In the genomic region with DNA sequence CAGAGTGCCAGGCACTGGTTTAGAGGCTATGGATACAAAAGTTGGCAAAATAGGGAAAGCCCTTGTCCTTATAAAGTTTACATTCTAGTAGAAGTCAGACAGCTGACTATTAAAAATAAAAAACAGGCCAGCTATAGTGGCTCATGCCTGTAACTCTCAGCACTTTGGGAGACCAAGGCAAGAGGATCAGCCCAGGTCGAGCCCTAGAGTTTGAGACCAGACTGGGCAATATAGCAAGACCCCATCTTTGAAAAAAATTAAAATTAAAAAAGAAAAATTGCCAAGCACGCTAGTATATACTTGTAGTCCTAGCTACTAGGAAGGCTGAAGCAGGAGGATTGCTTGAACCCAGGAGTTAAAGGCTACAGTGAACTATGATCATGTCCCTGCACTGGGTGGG, we compare ENCODE assay signal across 3 cellular contexts.
TF ChIP-seq lines count a peak whose summit lies in the region.

No MANE protein-coding gene starts in this region.

TF ChIP-seq in HepG2, 621 proteins besides CTCF, POLR2A, EP300 and RAD21:
- TF ChIP-seq, protein P1, sequence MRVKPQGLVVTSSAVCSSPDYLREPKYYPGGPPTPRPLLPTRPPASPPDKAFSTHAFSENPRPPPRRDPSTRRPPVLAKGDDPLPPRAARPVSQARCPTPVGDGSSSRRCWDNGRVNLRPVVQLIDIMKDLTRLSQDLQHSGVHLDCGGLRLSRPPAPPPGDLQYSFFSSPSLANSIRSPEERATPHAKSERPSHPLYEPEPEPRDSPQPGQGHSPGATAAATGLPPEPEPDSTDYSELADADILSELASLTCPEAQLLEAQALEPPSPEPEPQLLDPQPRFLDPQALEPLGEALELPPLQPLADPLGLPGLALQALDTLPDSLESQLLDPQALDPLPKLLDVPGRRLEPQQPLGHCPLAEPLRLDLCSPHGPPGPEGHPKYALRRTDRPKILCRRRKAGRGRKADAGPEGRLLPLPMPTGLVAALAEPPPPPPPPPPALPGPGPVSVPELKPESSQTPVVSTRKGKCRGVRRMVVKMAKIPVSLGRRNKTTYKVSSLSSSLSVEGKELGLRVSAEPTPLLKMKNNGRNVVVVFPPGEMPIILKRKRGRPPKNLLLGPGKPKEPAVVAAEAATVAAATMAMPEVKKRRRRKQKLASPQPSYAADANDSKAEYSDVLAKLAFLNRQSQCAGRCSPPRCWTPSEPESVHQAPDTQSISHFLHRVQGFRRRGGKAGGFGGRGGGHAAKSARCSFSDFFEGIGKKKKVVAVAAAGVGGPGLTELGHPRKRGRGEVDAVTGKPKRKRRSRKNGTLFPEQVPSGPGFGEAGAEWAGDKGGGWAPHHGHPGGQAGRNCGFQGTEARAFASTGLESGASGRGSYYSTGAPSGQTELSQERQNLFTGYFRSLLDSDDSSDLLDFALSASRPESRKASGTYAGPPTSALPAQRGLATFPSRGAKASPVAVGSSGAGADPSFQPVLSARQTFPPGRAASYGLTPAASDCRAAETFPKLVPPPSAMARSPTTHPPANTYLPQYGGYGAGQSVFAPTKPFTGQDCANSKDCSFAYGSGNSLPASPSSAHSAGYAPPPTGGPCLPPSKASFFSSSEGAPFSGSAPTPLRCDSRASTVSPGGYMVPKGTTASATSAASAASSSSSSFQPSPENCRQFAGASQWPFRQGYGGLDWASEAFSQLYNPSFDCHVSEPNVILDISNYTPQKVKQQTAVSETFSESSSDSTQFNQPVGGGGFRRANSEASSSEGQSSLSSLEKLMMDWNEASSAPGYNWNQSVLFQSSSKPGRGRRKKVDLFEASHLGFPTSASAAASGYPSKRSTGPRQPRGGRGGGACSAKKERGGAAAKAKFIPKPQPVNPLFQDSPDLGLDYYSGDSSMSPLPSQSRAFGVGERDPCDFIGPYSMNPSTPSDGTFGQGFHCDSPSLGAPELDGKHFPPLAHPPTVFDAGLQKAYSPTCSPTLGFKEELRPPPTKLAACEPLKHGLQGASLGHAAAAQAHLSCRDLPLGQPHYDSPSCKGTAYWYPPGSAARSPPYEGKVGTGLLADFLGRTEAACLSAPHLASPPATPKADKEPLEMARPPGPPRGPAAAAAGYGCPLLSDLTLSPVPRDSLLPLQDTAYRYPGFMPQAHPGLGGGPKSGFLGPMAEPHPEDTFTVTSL (CRISPR knock-in tag; IDR thresholded peaks at IDR 0.05; ENCODE audit: borderline replicate concordance) = no peak
- peak; percentile 53; the same call in 1 of the 2 replicates for TF ChIP-seq ZNF121 (CRISPR knock-in tag; IDR thresholded peaks at IDR 0.05)

TF ChIP-seq in HEK293, 187 proteins besides CTCF, POLR2A, EP300 and RAD21:
- peak; percentile 60; the same call in 1 of the 2 replicates for TF ChIP-seq ZNF121 (tag by site-specific recombination; IDR thresholded peaks at IDR 0.05)
- TF ChIP-seq ZNF624 (tag by site-specific recombination; IDR thresholded peaks at IDR 0.05) = no peak

TF ChIP-seq in K562, 482 proteins besides CTCF, POLR2A, EP300 and RAD21:
- TF ChIP-seq MCM5 (IDR thresholded peaks at IDR 0.05; ENCODE audit: low read depth) = no peak
- TF ChIP-seq TCF7L2 (IDR thresholded peaks at IDR 0.05; ENCODE audit: low read depth, low read length) = no peak
- TF ChIP-seq FOXK2 (conservative IDR thresholded peaks at IDR 0.05 in 1 of 2, IDR thresholded peaks at IDR 0.05 in 1 of 2; ENCODE audit: low read depth in 2 of 2) = no peak
- TF ChIP-seq ARNT (IDR thresholded peaks at IDR 0.05) = no peak
- TF ChIP-seq, protein P2, sequence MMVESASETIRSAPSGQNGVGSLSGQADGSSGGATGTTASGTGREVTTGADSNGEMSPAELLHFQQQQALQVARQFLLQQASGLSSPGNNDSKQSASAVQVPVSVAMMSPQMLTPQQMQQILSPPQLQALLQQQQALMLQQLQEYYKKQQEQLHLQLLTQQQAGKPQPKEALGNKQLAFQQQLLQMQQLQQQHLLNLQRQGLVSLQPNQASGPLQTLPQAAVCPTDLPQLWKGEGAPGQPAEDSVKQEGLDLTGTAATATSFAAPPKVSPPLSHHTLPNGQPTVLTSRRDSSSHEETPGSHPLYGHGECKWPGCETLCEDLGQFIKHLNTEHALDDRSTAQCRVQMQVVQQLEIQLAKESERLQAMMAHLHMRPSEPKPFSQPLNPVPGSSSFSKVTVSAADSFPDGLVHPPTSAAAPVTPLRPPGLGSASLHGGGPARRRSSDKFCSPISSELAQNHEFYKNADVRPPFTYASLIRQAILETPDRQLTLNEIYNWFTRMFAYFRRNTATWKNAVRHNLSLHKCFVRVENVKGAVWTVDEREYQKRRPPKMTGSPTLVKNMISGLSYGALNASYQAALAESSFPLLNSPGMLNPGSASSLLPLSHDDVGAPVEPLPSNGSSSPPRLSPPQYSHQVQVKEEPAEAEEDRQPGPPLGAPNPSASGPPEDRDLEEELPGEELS (CRISPR knock-in tag; IDR thresholded peaks at IDR 0.05; ENCODE audit: borderline replicate concordance) = no peak
- TF ChIP-seq CBX3 (IDR thresholded peaks at IDR 0.05; ENCODE audit: borderline replicate concordance in 1 of 2, low read length in 2 of 2) = no peak
- TF ChIP-seq SRSF1 (IDR thresholded peaks at IDR 0.05; ENCODE audit: low read depth, low read length) = no peak
- no peak for TF ChIP-seq PCBP1 (IDR thresholded peaks at IDR 0.05; ENCODE audit: low read depth, low read length, poor library complexity, severe bottlenecking)
- TF ChIP-seq EWSR1 (IDR thresholded peaks at IDR 0.05; ENCODE audit: borderline replicate concordance, low read depth, partially characterized antibody) = no peak
- TF ChIP-seq, protein P3, sequence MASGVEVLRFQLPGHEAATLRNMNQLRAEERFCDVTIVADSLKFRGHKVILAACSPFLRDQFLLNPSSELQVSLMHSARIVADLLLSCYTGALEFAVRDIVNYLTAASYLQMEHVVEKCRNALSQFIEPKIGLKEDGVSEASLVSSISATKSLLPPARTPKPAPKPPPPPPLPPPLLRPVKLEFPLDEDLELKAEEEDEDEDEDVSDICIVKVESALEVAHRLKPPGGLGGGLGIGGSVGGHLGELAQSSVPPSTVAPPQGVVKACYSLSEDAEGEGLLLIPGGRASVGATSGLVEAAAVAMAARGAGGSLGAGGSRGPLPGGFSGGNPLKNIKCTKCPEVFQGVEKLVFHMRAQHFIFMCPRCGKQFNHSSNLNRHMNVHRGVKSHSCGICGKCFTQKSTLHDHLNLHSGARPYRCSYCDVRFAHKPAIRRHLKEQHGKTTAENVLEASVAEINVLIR (CRISPR knock-in tag; IDR thresholded peaks at IDR 0.05) = no peak
- TF ChIP-seq ZNF445 (CRISPR knock-in tag; IDR thresholded peaks at IDR 0.05; ENCODE audit: low read depth) = no peak
- no peak for TF ChIP-seq ZNF274 (IDR thresholded peaks at IDR 0.05; ENCODE audit: borderline replicate concordance, low read depth, low read length)
- no peak for TF ChIP-seq HNRNPH1 (optimal IDR thresholded peaks at IDR 0.05; ENCODE audit: low read depth, low read length)
- peak; percentile 54 for TF ChIP-seq RBM25 (IDR thresholded peaks at IDR 0.05; ENCODE audit: low read depth, low read length, severe bottlenecking)
- TF ChIP-seq FOSL1 (tag; conservative IDR thresholded peaks at IDR 0.05) = no peak
- peak; percentile 88 for TF ChIP-seq ZNF121 (CRISPR knock-in tag; conservative IDR thresholded peaks at IDR 0.05)
- peak; percentile 16; the same call in 1 of the 2 replicates for TF ChIP-seq ZFX (CRISPR knock-in tag; IDR thresholded peaks at IDR 0.05)
- TF ChIP-seq MYNN (IDR thresholded peaks at IDR 0.05) = no peak
- no peak for TF ChIP-seq MYNN (CRISPR knock-in tag; IDR thresholded peaks at IDR 0.05)
- no peak for TF ChIP-seq JUN (IDR thresholded peaks at IDR 0.05; ENCODE audit: borderline replicate concordance, low read depth, low read length)
- no peak for TF ChIP-seq JUN (CRISPR knock-in tag; IDR thresholded peaks at IDR 0.05; ENCODE audit: borderline replicate concordance)
- no peak for TF ChIP-seq CHD4 (IDR thresholded peaks at IDR 0.05; ENCODE audit: insufficient read depth, insufficient replicate concordance, low read depth, low read length, poor library complexity, severe bottlenecking)
- no peak for TF ChIP-seq IFI16 (CRISPR knock-in tag; IDR thresholded peaks at IDR 0.05)
- no peak for TF ChIP-seq MEF2A (IDR thresholded peaks at IDR 0.05; ENCODE audit: control insufficient read depth, low read depth, low read length)
- no peak for TF ChIP-seq SREBF2 (CRISPR knock-in tag; IDR thresholded peaks at IDR 0.05)
